ENCODE assay signal across 20 cellular contexts in genomic region chr20:51175724-51176123, GRCh38.
DNase-seq lines count a peak whose midpoint lies in the region; ATAC-seq, FAIRE-seq and TF ChIP-seq lines count a peak whose summit lies in the region.
"Had no signal": no experiment of that assay in that cellular context is flagged by ENCODE, and none has a peak within 500 bp of the region (broad histone marks: within the 10 kb centered on the region; RNA-seq: fewer than 3 reads in every experiment).

No MANE protein-coding gene starts in this region.

- H4K20me1 ChIP-seq in neural progenitor cell (ENCODE audit: low read depth), result no peaks in the 10 kb centered on the region
- H4K20me1 ChIP-seq: BLaER1 had no signal

- no peaks in the 10 kb centered on the region for H3K79me2 ChIP-seq in neural progenitor cell (ENCODE audit: low read depth)

- no peak for TF ChIP-seq CTCF in A549 (IDR thresholded peaks at IDR 0.05)
- no peak for TF ChIP-seq CTCF in endodermal cell (conservative IDR thresholded peaks at IDR 0.05)
- TF ChIP-seq CTCF in neural progenitor cell (IDR thresholded peaks at IDR 0.05), result no peak
- no peak for TF ChIP-seq CTCF in tibial artery (IDR thresholded peaks at IDR 0.05)

- CTCF ChIA-PET in A549 (lab: Yijun Ruan, JAX), result no interaction called here

- no peak for TF ChIP-seq RAD21 in A549 (conservative IDR thresholded peaks at IDR 0.05 in 1 of 2, IDR thresholded peaks at IDR 0.05 in 1 of 2)

- no peak for TF ChIP-seq EP300 in A549 (IDR thresholded peaks at IDR 0.05)

- intact Hi-C loops in tibial artery (cut with DNase I; ENCODE audit: low total_unique reads), result no loop called here

- no peaks in the 10 kb centered on the region for H3K36me3 ChIP-seq in endodermal cell (ENCODE audit: control insufficient read depth, insufficient read depth, low read length)
- no peaks in the 10 kb centered on the region for H3K36me3 ChIP-seq in neural progenitor cell
- no peaks in the 10 kb centered on the region for H3K36me3 ChIP-seq in tibial artery
- H3K36me3 ChIP-seq: BLaER1 had no signal

- peak; percentile 16 for DNase-seq in activated effector memory CD4-positive, alpha-beta T cell treated with anti-CD3 and anti-CD28 coated beads, Interleukin-2, amount 50 U/mL, for 16 hours
- no peak for DNase-seq in activated effector memory CD4-positive, alpha-beta T cell treated with Interleukin-2 at 50 U/mL for 16 hours
- DNase-seq in A549 (ENCODE audit: low read depth in 1 of 2, low spot score in 1 of 2) (no peak), endodermal cell (peak; percentile 28), neural progenitor cell (ENCODE audit: low spot score) (no peak), tibial artery (no peak), NCI-H69 (lab: John Stamatoyannopoulos, UW) (no peak)
- DNase-seq: CD4-positive, alpha-beta memory T cell; DMS153; DMS79; GDM1; HCEC 1CT; HFFc6 had no signal

- H3K4me1 Mint-ChIP-seq in endodermal cell (peaks cover 9% of the 10 kb centered on the region), neural progenitor cell (peaks cover 6% of the 10 kb centered on the region)
- H3K4me1 Mint-ChIP-seq: CD14-positive monocyte; CD4-positive, alpha-beta memory T cell had no signal

- H3K27ac ChIP-seq in A549 (no peak overlapping the region), endodermal cell (ENCODE audit: low read depth, low read length) (no peak overlapping the region), neural progenitor cell (no peak overlapping the region), tibial artery (no peak overlapping the region)
- H3K27ac ChIP-seq: 22Rv1, BLaER1 had no signal

- H3K27ac Mint-ChIP-seq in endodermal cell, result no peak overlapping the region
- no peak overlapping the region for H3K27ac Mint-ChIP-seq in neural progenitor cell
- H3K27ac Mint-ChIP-seq: CD14-positive monocyte; CD4-positive, alpha-beta memory T cell; GM23338; HFFc6 had no signal

- H3K9me3 ChIP-seq in A549 (no peaks in the 10 kb centered on the region), endodermal cell (ENCODE audit: control insufficient read depth, low read length) (peaks cover 5% of the 10 kb centered on the region), neural progenitor cell (ENCODE audit: low read depth) (no peaks in the 10 kb centered on the region), tibial artery (no peaks in the 10 kb centered on the region)
- H3K9me3 ChIP-seq: BLaER1 had no signal

- no peak overlapping the region for H3K9ac ChIP-seq in endodermal cell (ENCODE audit: extremely low read depth, low read length, poor library complexity, severe bottlenecking)
- H3K9ac ChIP-seq in neural progenitor cell, result no peak overlapping the region
- H3K9ac ChIP-seq: BLaER1 had no signal

- no peaks in the 10 kb centered on the region for H3K36me3 Mint-ChIP-seq in endodermal cell (ENCODE audit: low read depth)
- H3K36me3 Mint-ChIP-seq in neural progenitor cell, result no peaks in the 10 kb centered on the region
- H3K36me3 Mint-ChIP-seq: CD14-positive monocyte; CD4-positive, alpha-beta memory T cell had no signal

- no peak overlapping the region for H3K4me2 ChIP-seq in A549
- H3K4me2 ChIP-seq in neural progenitor cell, result no peak overlapping the region
- H3K4me2 ChIP-seq: BLaER1, GM23338 had no signal

- no peak for ATAC-seq in A549
- ATAC-seq: GM23338 had no signal

- no peaks in the 10 kb centered on the region for H3K4me1 ChIP-seq in A549
- peaks cover 7% of the 10 kb centered on the region for H3K4me1 ChIP-seq in endodermal cell (ENCODE audit: control insufficient read depth, insufficient read depth, low read length)
- H3K4me1 ChIP-seq in neural progenitor cell, result no peaks in the 10 kb centered on the region
- no peaks in the 10 kb centered on the region for H3K4me1 ChIP-seq in tibial artery
- H3K4me1 ChIP-seq: BLaER1 had no signal

- FAIRE-seq in A549 (lab: Jason Lieb, UNC), result no peak
- FAIRE-seq: GM12892, GM18507, H54 had no signal

- H3K27me3 ChIP-seq in endodermal cell (ENCODE audit: control insufficient read depth, insufficient read depth, low read length, poor library complexity, severe bottlenecking), result no peaks in the 10 kb centered on the region
- H3K27me3 ChIP-seq in neural progenitor cell, result no peaks in the 10 kb centered on the region
- H3K27me3 ChIP-seq in tibial artery, result peaks cover 0 to 21% of the 10 kb centered on the region in 2 donors
- H3K27me3 ChIP-seq: BLaER1 had no signal

- H3F3A ChIP-seq in neural progenitor cell (ENCODE audit: low read depth), result no peaks in the 10 kb centered on the region

- no peak overlapping the region for H3K4me3 Mint-ChIP-seq in endodermal cell
- peak overlapping the region; percentile 25 for H3K4me3 Mint-ChIP-seq in neural progenitor cell
- H3K4me3 Mint-ChIP-seq: CD14-positive monocyte, GM23338, HFFc6 had no signal

- 54% methylated on average over 5 of the region's 5 CpGs for WGBS in A549 (ENCODE audit: missing lambda C conversion rate)
- 93% methylated on average over 4 to 5 of the region's 5 CpGs for WGBS in endodermal cell (ENCODE audit: insufficient coverage in 1 of 2, insufficient read length in 1 of 2), 2 experiments

- no peak overlapping the region for H2AFZ ChIP-seq in neural progenitor cell (replicated peaks)
- H2AFZ ChIP-seq: GM23338 had no signal

- H3K27me3 Mint-ChIP-seq in endodermal cell (ENCODE audit: insufficient read depth) (peaks cover 4% of the 10 kb centered on the region), neural progenitor cell (ENCODE audit: insufficient read depth, low read depth) (peaks cover 12% of the 10 kb centered on the region)

- POLR2A ChIA-PET in A549 (lab: Yijun Ruan, JAX), result no interaction called here

- no peak overlapping the region for H3K4me3 ChIP-seq in A549
- no peak overlapping the region for H3K4me3 ChIP-seq in endodermal cell (ENCODE audit: low read length)
- no peak overlapping the region for H3K4me3 ChIP-seq in neural progenitor cell
- H3K4me3 ChIP-seq in tibial artery, result no peak overlapping the region
- H3K4me3 ChIP-seq: BLaER1, GM23338 had no signal

- H3K9me3 Mint-ChIP-seq in endodermal cell (peaks cover 4% of the 10 kb centered on the region), neural progenitor cell (no peaks in the 10 kb centered on the region)
- H3K9me3 Mint-ChIP-seq: GM23338, HFFc6 had no signal

- TF ChIP-seq POLR2A in A549 (IDR thresholded peaks at IDR 0.05; ENCODE audit: low read length), result no peak

TF ChIP-seq in A549, 52 proteins besides CTCF, POLR2A, EP300 and RAD21:
- TF ChIP-seq MAZ (IDR thresholded peaks at IDR 0.05; ENCODE audit: borderline replicate concordance, low read depth, low read length) (no peak), MAFK (IDR thresholded peaks at IDR 0.05; ENCODE audit: partially characterized antibody) (peak; percentile 31)

Comparison
In these comparisons a context has a peak if more than half of its experiments do, and no peak if none do; other contexts are left out.
1. DNase-seq: peak in activated effector memory CD4-positive, alpha-beta T cell treated with anti-CD3 and anti-CD28 coated beads, Interleukin-2, amount 50 U/mL, for 16 hours (single experiment) and endodermal cell (single experiment); none in activated effector memory CD4-positive, alpha-beta T cell treated with Interleukin-2 at 50 U/mL for 16 hours (single experiment), A549 (0 of 2), neural progenitor cell (single experiment), tibial artery (0 of 2) and NCI-H69 (single experiment).